In the genomic region with DNA sequence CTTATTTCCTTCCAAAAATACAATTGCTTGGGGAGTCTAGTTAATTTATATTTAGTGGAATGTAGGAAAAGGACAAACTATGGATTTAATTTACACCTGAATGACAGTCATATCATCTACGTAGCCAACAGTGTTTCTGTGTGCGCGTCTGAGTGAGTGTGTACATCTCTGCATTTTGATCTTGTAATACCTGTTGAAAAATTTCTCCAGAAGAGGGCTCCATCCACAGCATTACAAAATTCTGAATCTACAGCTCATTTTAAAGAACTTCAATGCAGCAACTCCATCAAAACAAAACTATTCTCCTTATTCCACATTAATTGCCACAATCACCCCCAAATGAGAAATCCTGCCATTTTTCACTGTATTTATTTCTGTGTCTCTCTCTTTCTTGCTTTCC, we compare ENCODE assay signal across 2 cellular contexts.
TF ChIP-seq lines count a peak whose summit lies in the region.

No MANE protein-coding gene starts in this region.

TF ChIP-seq in liver, 16 proteins besides CTCF, POLR2A, EP300 and RAD21 (continued from another document):
- TF ChIP-seq, protein P1, sequence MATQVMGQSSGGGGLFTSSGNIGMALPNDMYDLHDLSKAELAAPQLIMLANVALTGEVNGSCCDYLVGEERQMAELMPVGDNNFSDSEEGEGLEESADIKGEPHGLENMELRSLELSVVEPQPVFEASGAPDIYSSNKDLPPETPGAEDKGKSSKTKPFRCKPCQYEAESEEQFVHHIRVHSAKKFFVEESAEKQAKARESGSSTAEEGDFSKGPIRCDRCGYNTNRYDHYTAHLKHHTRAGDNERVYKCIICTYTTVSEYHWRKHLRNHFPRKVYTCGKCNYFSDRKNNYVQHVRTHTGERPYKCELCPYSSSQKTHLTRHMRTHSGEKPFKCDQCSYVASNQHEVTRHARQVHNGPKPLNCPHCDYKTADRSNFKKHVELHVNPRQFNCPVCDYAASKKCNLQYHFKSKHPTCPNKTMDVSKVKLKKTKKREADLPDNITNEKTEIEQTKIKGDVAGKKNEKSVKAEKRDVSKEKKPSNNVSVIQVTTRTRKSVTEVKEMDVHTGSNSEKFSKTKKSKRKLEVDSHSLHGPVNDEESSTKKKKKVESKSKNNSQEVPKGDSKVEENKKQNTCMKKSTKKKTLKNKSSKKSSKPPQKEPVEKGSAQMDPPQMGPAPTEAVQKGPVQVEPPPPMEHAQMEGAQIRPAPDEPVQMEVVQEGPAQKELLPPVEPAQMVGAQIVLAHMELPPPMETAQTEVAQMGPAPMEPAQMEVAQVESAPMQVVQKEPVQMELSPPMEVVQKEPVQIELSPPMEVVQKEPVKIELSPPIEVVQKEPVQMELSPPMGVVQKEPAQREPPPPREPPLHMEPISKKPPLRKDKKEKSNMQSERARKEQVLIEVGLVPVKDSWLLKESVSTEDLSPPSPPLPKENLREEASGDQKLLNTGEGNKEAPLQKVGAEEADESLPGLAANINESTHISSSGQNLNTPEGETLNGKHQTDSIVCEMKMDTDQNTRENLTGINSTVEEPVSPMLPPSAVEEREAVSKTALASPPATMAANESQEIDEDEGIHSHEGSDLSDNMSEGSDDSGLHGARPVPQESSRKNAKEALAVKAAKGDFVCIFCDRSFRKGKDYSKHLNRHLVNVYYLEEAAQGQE (IDR thresholded peaks at IDR 0.05) = no peak
- TF ChIP-seq, protein P2, sequence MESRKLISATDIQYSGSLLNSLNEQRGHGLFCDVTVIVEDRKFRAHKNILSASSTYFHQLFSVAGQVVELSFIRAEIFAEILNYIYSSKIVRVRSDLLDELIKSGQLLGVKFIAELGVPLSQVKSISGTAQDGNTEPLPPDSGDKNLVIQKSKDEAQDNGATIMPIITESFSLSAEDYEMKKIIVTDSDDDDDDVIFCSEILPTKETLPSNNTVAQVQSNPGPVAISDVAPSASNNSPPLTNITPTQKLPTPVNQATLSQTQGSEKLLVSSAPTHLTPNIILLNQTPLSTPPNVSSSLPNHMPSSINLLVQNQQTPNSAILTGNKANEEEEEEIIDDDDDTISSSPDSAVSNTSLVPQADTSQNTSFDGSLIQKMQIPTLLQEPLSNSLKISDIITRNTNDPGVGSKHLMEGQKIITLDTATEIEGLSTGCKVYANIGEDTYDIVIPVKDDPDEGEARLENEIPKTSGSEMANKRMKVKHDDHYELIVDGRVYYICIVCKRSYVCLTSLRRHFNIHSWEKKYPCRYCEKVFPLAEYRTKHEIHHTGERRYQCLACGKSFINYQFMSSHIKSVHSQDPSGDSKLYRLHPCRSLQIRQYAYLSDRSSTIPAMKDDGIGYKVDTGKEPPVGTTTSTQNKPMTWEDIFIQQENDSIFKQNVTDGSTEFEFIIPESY (IDR thresholded peaks at IDR 0.05) = no peak
- TF ChIP-seq GABPA (IDR thresholded peaks at IDR 0.05 in 1 of 2, conservative IDR thresholded peaks at IDR 0.05 in 1 of 2) (no peak), HNF4A (conservative IDR thresholded peaks at IDR 0.05) (no peak)

TF ChIP-seq in HepG2, 621 proteins besides CTCF, POLR2A, EP300 and RAD21 (continued from another document):
- TF ChIP-seq CREB1 (IDR thresholded peaks at IDR 0.05) (no peak), CREB1 (CRISPR knock-in tag; IDR thresholded peaks at IDR 0.05) (no peak), KLF12 (CRISPR knock-in tag; IDR thresholded peaks at IDR 0.05; ENCODE audit: borderline replicate concordance) (no peak), TGIF2 (CRISPR knock-in tag; IDR thresholded peaks at IDR 0.05) (no peak), SATB2 (CRISPR knock-in tag; IDR thresholded peaks at IDR 0.05) (no peak), MEIS2 (CRISPR knock-in tag; IDR thresholded peaks at IDR 0.05) (no peak), NAIF1 (CRISPR knock-in tag; IDR thresholded peaks at IDR 0.05; ENCODE audit: borderline replicate concordance) (no peak), HHEX (CRISPR knock-in tag; IDR thresholded peaks at IDR 0.05) (no peak)
- TF ChIP-seq, protein P3, sequence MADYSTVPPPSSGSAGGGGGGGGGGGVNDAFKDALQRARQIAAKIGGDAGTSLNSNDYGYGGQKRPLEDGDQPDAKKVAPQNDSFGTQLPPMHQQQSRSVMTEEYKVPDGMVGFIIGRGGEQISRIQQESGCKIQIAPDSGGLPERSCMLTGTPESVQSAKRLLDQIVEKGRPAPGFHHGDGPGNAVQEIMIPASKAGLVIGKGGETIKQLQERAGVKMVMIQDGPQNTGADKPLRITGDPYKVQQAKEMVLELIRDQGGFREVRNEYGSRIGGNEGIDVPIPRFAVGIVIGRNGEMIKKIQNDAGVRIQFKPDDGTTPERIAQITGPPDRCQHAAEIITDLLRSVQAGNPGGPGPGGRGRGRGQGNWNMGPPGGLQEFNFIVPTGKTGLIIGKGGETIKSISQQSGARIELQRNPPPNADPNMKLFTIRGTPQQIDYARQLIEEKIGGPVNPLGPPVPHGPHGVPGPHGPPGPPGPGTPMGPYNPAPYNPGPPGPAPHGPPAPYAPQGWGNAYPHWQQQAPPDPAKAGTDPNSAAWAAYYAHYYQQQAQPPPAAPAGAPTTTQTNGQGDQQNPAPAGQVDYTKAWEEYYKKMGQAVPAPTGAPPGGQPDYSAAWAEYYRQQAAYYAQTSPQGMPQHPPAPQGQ (CRISPR knock-in tag; IDR thresholded peaks at IDR 0.05; ENCODE audit: borderline replicate concordance) = no peak
- TF ChIP-seq, protein P4, sequence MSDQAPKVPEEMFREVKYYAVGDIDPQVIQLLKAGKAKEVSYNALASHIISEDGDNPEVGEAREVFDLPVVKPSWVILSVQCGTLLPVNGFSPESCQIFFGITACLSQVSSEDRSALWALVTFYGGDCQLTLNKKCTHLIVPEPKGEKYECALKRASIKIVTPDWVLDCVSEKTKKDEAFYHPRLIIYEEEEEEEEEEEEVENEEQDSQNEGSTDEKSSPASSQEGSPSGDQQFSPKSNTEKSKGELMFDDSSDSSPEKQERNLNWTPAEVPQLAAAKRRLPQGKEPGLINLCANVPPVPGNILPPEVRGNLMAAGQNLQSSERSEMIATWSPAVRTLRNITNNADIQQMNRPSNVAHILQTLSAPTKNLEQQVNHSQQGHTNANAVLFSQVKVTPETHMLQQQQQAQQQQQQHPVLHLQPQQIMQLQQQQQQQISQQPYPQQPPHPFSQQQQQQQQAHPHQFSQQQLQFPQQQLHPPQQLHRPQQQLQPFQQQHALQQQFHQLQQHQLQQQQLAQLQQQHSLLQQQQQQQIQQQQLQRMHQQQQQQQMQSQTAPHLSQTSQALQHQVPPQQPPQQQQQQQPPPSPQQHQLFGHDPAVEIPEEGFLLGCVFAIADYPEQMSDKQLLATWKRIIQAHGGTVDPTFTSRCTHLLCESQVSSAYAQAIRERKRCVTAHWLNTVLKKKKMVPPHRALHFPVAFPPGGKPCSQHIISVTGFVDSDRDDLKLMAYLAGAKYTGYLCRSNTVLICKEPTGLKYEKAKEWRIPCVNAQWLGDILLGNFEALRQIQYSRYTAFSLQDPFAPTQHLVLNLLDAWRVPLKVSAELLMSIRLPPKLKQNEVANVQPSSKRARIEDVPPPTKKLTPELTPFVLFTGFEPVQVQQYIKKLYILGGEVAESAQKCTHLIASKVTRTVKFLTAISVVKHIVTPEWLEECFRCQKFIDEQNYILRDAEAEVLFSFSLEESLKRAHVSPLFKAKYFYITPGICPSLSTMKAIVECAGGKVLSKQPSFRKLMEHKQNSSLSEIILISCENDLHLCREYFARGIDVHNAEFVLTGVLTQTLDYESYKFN (CRISPR knock-in tag; conservative IDR thresholded peaks at IDR 0.05) = no peak
- TF ChIP-seq, protein P5, sequence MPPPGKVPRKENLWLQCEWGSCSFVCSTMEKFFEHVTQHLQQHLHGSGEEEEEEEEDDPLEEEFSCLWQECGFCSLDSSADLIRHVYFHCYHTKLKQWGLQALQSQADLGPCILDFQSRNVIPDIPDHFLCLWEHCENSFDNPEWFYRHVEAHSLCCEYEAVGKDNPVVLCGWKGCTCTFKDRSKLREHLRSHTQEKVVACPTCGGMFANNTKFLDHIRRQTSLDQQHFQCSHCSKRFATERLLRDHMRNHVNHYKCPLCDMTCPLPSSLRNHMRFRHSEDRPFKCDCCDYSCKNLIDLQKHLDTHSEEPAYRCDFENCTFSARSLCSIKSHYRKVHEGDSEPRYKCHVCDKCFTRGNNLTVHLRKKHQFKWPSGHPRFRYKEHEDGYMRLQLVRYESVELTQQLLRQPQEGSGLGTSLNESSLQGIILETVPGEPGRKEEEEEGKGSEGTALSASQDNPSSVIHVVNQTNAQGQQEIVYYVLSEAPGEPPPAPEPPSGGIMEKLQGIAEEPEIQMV (CRISPR knock-in tag; IDR thresholded peaks at IDR 0.05; ENCODE audit: low read depth) = no peak
- TF ChIP-seq, protein P6, sequence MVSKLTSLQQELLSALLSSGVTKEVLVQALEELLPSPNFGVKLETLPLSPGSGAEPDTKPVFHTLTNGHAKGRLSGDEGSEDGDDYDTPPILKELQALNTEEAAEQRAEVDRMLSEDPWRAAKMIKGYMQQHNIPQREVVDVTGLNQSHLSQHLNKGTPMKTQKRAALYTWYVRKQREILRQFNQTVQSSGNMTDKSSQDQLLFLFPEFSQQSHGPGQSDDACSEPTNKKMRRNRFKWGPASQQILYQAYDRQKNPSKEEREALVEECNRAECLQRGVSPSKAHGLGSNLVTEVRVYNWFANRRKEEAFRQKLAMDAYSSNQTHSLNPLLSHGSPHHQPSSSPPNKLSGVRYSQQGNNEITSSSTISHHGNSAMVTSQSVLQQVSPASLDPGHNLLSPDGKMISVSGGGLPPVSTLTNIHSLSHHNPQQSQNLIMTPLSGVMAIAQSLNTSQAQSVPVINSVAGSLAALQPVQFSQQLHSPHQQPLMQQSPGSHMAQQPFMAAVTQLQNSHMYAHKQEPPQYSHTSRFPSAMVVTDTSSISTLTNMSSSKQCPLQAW (CRISPR knock-in tag; IDR thresholded peaks at IDR 0.05) = no peak
